ENCODE assay signal across 9 cellular contexts in genomic region chr17:17774009-17774881, GRCh38.
A peak's percentile ranks its signal among the peaks of the same experiment; 100 is the strongest.
DNase-seq lines count a peak whose midpoint lies in the region; ATAC-seq and TF ChIP-seq lines count a peak whose summit lies in the region.
"Had no signal": no experiment of that assay in that cellular context is flagged by ENCODE, and none has a peak within 500 bp of the region (broad histone marks: within the 10 kb centered on the region; RNA-seq: fewer than 3 reads in every experiment).

No MANE protein-coding gene starts in this region.

- H3K9me3 ChIP-seq in HEK293 (ENCODE audit: control insufficient read depth, insufficient read depth, low read depth, low read length) (no peaks in the 10 kb centered on the region), skeletal muscle tissue (ENCODE audit: control insufficient read depth in 3 of 3, low read length in 3 of 3) (no peaks in the 10 kb centered on the region)

- H3K27ac Mint-ChIP-seq in activated T-cell treated with anti-CD3 and anti-CD28 coated beads, Interleukin-2, amount 50 U/mL, for 72 hours = no peak overlapping the region

- H3K4me3 Mint-ChIP-seq in activated T-cell treated with anti-CD3 and anti-CD28 coated beads, Interleukin-2, amount 50 U/mL, for 72 hours = no peak overlapping the region

- DNase-seq in activated T-cell treated with anti-CD3 and anti-CD28 coated beads, Interleukin-2, amount 50 U/mL, for 72 hours = no peak
- no peak for DNase-seq in left cardiac atrium
- no peak for DNase-seq in stimulated activated naive CD4-positive, alpha-beta T cell (lab: John Stamatoyannopoulos, UW)
- DNase-seq in stimulated activated CD4-positive, alpha-beta T cell treated with anti-CD3 and anti-CD28 coated beads, Interleukin-4, amount 100 ng/mL, for 4 hours = no peak
- DNase-seq in NCI-H1092 (lab: John Stamatoyannopoulos, UW) = no peak
- DNase-seq: stimulated activated naive CD4-positive, alpha-beta T cell treated with Interleukin-2 at 50 U/mL for 16 hours had no signal

- H3K9me3 Mint-ChIP-seq in activated T-cell treated with anti-CD3 and anti-CD28 coated beads, Interleukin-2, amount 50 U/mL, for 72 hours = no peaks in the 10 kb centered on the region

- peaks cover 0 to 4% of the 10 kb centered on the region in 2 experiments; a peak in 2 of 3 replicates for H3K36me3 ChIP-seq in HEK293 (ENCODE audit: control insufficient read depth in 2 of 2, insufficient read depth in 1 of 2, low read length in 2 of 2)
- H3K36me3 ChIP-seq in skeletal muscle tissue (ENCODE audit: control insufficient read depth in 3 of 3, insufficient read depth in 3 of 3, low read length in 3 of 3) = no peaks in the 10 kb centered on the region

- H3K27me3 Mint-ChIP-seq in activated T-cell treated with anti-CD3 and anti-CD28 coated beads, Interleukin-2, amount 50 U/mL, for 72 hours (ENCODE audit: low read depth) = no peaks in the 10 kb centered on the region

- peaks cover 9% of the 10 kb centered on the region for H3K4me1 ChIP-seq in HEK293 (ENCODE audit: control insufficient read depth, insufficient read depth, low read length)
- peaks cover 44 to 71% (median 68%) of the 10 kb centered on the region in 3 donors for H3K4me1 ChIP-seq in skeletal muscle tissue (ENCODE audit: control insufficient read depth in 3 of 3, insufficient read depth in 3 of 3, low read length in 3 of 3)

- peak; percentile 25 to 74 for ATAC-seq in activated T-cell treated with anti-CD3 and anti-CD28 coated beads, Interleukin-2, amount 50 U/mL, for 72 hours (replicated peaks in 1 of 2)
- ATAC-seq in left cardiac atrium = peak; percentile 32 to 33
- no peak for ATAC-seq in HG03159 (IDR thresholded peaks at IDR 0.05; ENCODE audit: unreplicated experiment)

- H3K36me3 Mint-ChIP-seq in activated T-cell treated with anti-CD3 and anti-CD28 coated beads, Interleukin-2, amount 50 U/mL, for 72 hours (ENCODE audit: insufficient read depth in 2 of 2) = no peaks in the 10 kb centered on the region

- H3K9ac ChIP-seq in skeletal muscle tissue (ENCODE audit: low read depth in 1 of 3, low read length in 3 of 3) = peak overlapping the region; percentile 73 to 81 (median 77)

- POLR2A ChIA-PET in HEK293 (lab: Yijun Ruan, JAX) = interaction anchor here (0.6 to 1.1 kb wide), 3 partner anchors 10 to 109 kb away, joined by 3 read pairs; no protein-coding TSS in a partner anchor

- H3K27ac ChIP-seq in HEK293 (ENCODE audit: extremely low read depth, low read depth, low read length) (no peak overlapping the region), skeletal muscle tissue (ENCODE audit: low read depth, low read length) (peak overlapping the region; percentile 82)

- CTCF ChIA-PET in HEK293 (lab: Yijun Ruan, JAX) = interaction anchor here (0.6 to 0.9 kb wide), 3 partner anchors 11 to 251 kb away, joined by 3 to 4 read pairs (median 3); no protein-coding TSS in a partner anchor

- no peaks in the 10 kb centered on the region for H3K27me3 ChIP-seq in skeletal muscle tissue (ENCODE audit: control insufficient read depth in 3 of 3, insufficient read depth in 3 of 3, low read length in 3 of 3)

- peaks cover 20% of the 10 kb centered on the region for H3K4me1 Mint-ChIP-seq in activated T-cell treated with anti-CD3 and anti-CD28 coated beads, Interleukin-2, amount 50 U/mL, for 72 hours (ENCODE audit: low read depth)

- intact Hi-C loops in left cardiac atrium (cut with DNase I) = no loop called here

- H3K4me3 ChIP-seq in HEK293 (ENCODE audit: low read depth, low read length) (no peak overlapping the region), skeletal muscle tissue (ENCODE audit: low read length in 3 of 3) (peak overlapping the region; percentile 60 to 76 (median 69))

- TF ChIP-seq CTCF in HEK293 (tag by site-specific recombination; IDR thresholded peaks at IDR 0.05) = no peak

TF ChIP-seq in HEK293, 187 proteins besides CTCF, POLR2A, EP300 and RAD21 (continues in another document):
- TF ChIP-seq ZNF76 (tag by site-specific recombination; IDR thresholded peaks at IDR 0.05; ENCODE audit: borderline replicate concordance, low read depth) = no peak
- TF ChIP-seq ZNF202 (tag by site-specific recombination; IDR thresholded peaks at IDR 0.05; ENCODE audit: borderline replicate concordance) = no peak
- no peak for TF ChIP-seq ZNF354C (tag by site-specific recombination; IDR thresholded peaks at IDR 0.05; ENCODE audit: borderline replicate concordance, low read depth)
- no peak for TF ChIP-seq ZNF704 (tag by site-specific recombination; IDR thresholded peaks at IDR 0.05)
- TF ChIP-seq ZBTB20 (tag by site-specific recombination; IDR thresholded peaks at IDR 0.05) = no peak
- no peak for TF ChIP-seq ZNF426 (tag by site-specific recombination; IDR thresholded peaks at IDR 0.05)
- no peak for TF ChIP-seq ATF2 (tag by site-specific recombination; IDR thresholded peaks at IDR 0.05; ENCODE audit: low read depth)
- TF ChIP-seq ZNF19 (tag by site-specific recombination; IDR thresholded peaks at IDR 0.05; ENCODE audit: low read depth) = no peak
- peak; percentile 57 for TF ChIP-seq ZNF600 (tag by site-specific recombination; IDR thresholded peaks at IDR 0.05)
- no peak for TF ChIP-seq ZBTB11 (tag by site-specific recombination; conservative IDR thresholded peaks at IDR 0.05; ENCODE audit: low read depth)
- TF ChIP-seq ZNF621 (tag by site-specific recombination; IDR thresholded peaks at IDR 0.05) = no peak
- TF ChIP-seq KLF1 (tag by site-specific recombination; IDR thresholded peaks at IDR 0.05) = no peak
- no peak for TF ChIP-seq ZNF324 (tag by site-specific recombination; IDR thresholded peaks at IDR 0.05)
- peak; percentile 78; the same call in 1 of the 2 replicates for TF ChIP-seq ZNF768 (tag by site-specific recombination; IDR thresholded peaks at IDR 0.05)
